7 cellular contexts compared by ENCODE assay signal in genomic region chr20:46438156-46438750, GRCh38. TPM values are rescaled to one million over a fixed set of nuclear protein-coding genes. Genes with fewer than 3 reads are reported as not detected.
A peak's percentile ranks its signal among the peaks of the same experiment; 100 is the strongest.
DNase-seq lines count a peak whose midpoint lies in the region; ATAC-seq and TF ChIP-seq lines count a peak whose summit lies in the region.

No MANE protein-coding gene starts in this region.

- no TSS peak for BruUV-seq in OCI-LY7 (replicated peaks; lab: Mats Ljungman, UMichigan)

- no peaks in the 10 kb centered on the region for H3K79me2 ChIP-seq in OCI-LY7 (ENCODE audit: insufficient read depth, low read depth, low read length)

- H3K4me1 Mint-ChIP-seq in neural crest cell: no peaks in the 10 kb centered on the region

- no peaks in the 10 kb centered on the region for H3K36me3 Mint-ChIP-seq in neural crest cell (ENCODE audit: low read depth)

- H3K27me3 Mint-ChIP-seq in neural crest cell (ENCODE audit: low read depth): no peaks in the 10 kb centered on the region

- no peak overlapping the region for H3K4me3 Mint-ChIP-seq in neural crest cell

- no peaks in the 10 kb centered on the region for H3K9me3 Mint-ChIP-seq in neural crest cell

- no peak overlapping the region for H2AFZ ChIP-seq in OCI-LY7 (ENCODE audit: low read length)

- intact Hi-C loops in OCI-LY7 (cut with micrococcal nuclease; ENCODE audit: unreplicated experiment): no loop called here

- H3K27ac ChIP-seq in OCI-LY7 (ENCODE audit: low read depth, low read length, poor library complexity, severe bottlenecking): no peak overlapping the region

- H3K9me2 ChIP-seq in OCI-LY7 (ENCODE audit: insufficient read depth, low read length): no peaks in the 10 kb centered on the region

- H3K36me3 ChIP-seq in OCI-LY7 (ENCODE audit: insufficient read depth, low read length): no peaks in the 10 kb centered on the region

- no peaks in the 10 kb centered on the region for H3K4me1 ChIP-seq in OCI-LY7 (ENCODE audit: insufficient read depth, low read length, poor library complexity, severe bottlenecking)

- no peak overlapping the region for H3K27ac Mint-ChIP-seq in neural crest cell (ENCODE audit: unreplicated experiment)

- DNase-seq in Daoy (ENCODE audit: low read depth) (peak; percentile 30), HuH-7.5 (ENCODE audit: low spot score) (peak; percentile 35), OCI-LY7 (ENCODE audit: low spot score) (peak; percentile 36), dermis blood vessel endothelial cell (peak; percentile 47), neural crest cell (ENCODE audit: low read depth, low spot score) (no peak)
- no peak for DNase-seq in activated effector memory CD4-positive, alpha-beta T cell treated with anti-CD3 and anti-CD28 coated beads, Interleukin-2, amount 50 U/mL, for 16 hours

- POLR2A ChIA-PET in OCI-LY7 (lab: Charles Lee): no interaction called here

- no peaks in the 10 kb centered on the region for H3K9me3 ChIP-seq in OCI-LY7 (ENCODE audit: low read length)

- peak; percentile 64 for TF ChIP-seq CTCF in OCI-LY7 (conservative IDR thresholded peaks at IDR 0.05; ENCODE audit: low read length)
- peak; percentile 52 for TF ChIP-seq CTCF in neural crest cell (conservative IDR thresholded peaks at IDR 0.05)

- ATAC-seq in HG02884 (IDR thresholded peaks at IDR 0.05; ENCODE audit: unreplicated experiment): no peak

- no peak overlapping the region for H3K4me2 ChIP-seq in OCI-LY7 (ENCODE audit: low read length)

- H4K20me1 ChIP-seq in OCI-LY7 (ENCODE audit: insufficient read depth, low read length): no peaks in the 10 kb centered on the region

- H3K4me3 ChIP-seq in OCI-LY7 (ENCODE audit: low read depth, low read length, poor library complexity, severe bottlenecking): no peak overlapping the region

- CTCF ChIA-PET in OCI-LY7 (lab: Charles Lee; ENCODE audit: unreplicated experiment): no interaction called here

RNA-seq across cellular contexts. Expression of gene ELMO2, which starts 31.8 kb away (rescaled TPM):
- total RNA-seq in Daoy (2014; rRNA removed; shearing (Covaris generic)): 13.4 and 24.5 TPM in 2 replicates
- 16.0 and 18.9 TPM in 2 replicates for total RNA-seq in OCI-LY7 (2014; rRNA removed; shearing (Covaris generic))
- 33.5 and 36.4 TPM in 2 replicates for total RNA-seq in OCI-LY7 (2022)
- 34.7 and 35.7 TPM in 2 replicates for total RNA-seq in dermis blood vessel endothelial cell
- 62.4 and 70.1 TPM in 2 replicates for total RNA-seq in neural crest cell

Comparison
In these comparisons a context has a peak if more than half of its experiments do, and no peak if none do; other contexts are left out.
1. DNase-seq: peak in Daoy (single experiment), HuH-7.5 (single experiment), OCI-LY7 (single experiment) and dermis blood vessel endothelial cell (single experiment); none in neural crest cell (single experiment) and activated effector memory CD4-positive, alpha-beta T cell treated with anti-CD3 and anti-CD28 coated beads, Interleukin-2, amount 50 U/mL, for 16 hours (single experiment).